Comparison of ENCODE assay signal across 8 cellular contexts in genomic region chr6:150495126-150495525, GRCh38.
"Had no signal": no experiment of that assay in that cellular context is flagged by ENCODE, and none has a peak within 500 bp of the region (broad histone marks: within the 10 kb centered on the region; RNA-seq: fewer than 3 reads in every experiment).

No MANE protein-coding gene starts in this region.

- DNase-seq: GOT3, H9, HCEC 1CT, HFFc6, KG1 had no signal

- H3K4me3 Mint-ChIP-seq: H9, HFFc6, IgD-negative memory B cell had no signal

- ATAC-seq: HepG2 had no signal

- H3K27ac Mint-ChIP-seq: H9, HFFc6, IgD-negative memory B cell had no signal

- H3K36me3 Mint-ChIP-seq: IgD-negative memory B cell had no signal

- FAIRE-seq: HepG2 had no signal

- H3K27ac ChIP-seq: HL-60 had no signal

- H3K4me1 Mint-ChIP-seq: H9 had no signal

- H3K27me3 Mint-ChIP-seq: IgD-negative memory B cell had no signal
